19 cellular contexts compared by ENCODE assay signal in the genomic region with DNA sequence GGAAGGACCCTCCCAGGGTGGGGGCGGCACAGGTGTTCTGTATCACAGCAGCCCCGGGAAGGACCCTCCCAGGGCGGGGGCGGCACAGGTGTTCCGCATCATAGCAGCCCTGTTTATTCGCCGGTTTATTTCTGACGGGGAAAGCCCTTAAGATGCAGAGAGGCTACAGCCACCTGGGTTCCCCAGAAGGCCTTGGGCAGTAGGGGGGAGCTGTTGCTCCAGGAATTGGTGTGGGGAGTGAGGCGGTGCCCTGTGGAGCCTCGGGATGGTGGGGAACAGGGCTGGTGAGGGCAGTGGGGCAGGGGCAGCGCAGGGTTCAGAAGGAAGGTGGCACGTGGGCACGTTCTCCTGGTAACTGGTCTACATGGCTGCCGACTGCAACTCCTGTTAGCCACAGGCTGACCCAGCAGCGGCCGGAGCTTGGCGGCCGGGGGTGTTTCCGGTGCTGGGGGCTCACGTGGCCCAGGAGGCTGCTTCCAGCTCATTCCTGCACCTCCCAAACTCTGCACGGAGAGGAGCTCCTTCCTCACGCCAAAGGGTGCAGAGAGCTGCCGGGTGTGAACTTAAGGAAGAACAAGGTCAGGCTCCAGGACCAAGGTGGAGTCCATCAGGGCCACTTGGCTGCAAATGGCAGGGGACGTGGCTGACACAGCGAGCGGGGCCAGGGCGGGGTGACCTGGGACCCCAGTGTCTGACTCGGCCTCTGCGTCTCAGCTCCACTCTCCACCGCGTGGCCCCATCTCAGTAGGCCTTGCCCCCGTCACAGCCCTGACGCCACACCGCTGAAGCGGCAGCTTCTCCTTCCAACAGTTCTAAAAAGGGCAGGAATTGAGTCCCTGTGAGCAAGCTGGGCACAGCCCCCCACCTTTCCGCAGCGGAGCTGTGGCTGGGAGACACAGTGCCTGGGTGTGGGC. TPM values are rescaled to one million over a fixed set of nuclear protein-coding genes. Genes with fewer than 3 reads are reported as not detected.
"Had no signal": no experiment of that assay in that cellular context is flagged by ENCODE, and none has a peak within 500 bp of the region (broad histone marks: within the 10 kb centered on the region; RNA-seq: fewer than 3 reads in every experiment).

No MANE protein-coding gene starts in this region.

- H3K9me3 Mint-ChIP-seq: activated B cell treated with CpG ODN at 0.5 μM for 24 hours; activated naive CD8-positive, alpha-beta T cell treated with anti-CD3 and anti-CD28 coated beads, Interleukin-2, amount 10 ng/mL, durations not matched to agents 7 days and 5 days; central memory CD8-positive, alpha-beta T cell; nephron progenitor cell had no signal

- H3K4me3 Mint-ChIP-seq: activated B cell treated with CpG ODN at 0.5 μM for 24 hours; activated naive CD8-positive, alpha-beta T cell treated with anti-CD3 and anti-CD28 coated beads, Interleukin-2, amount 10 ng/mL, durations not matched to agents 7 days and 5 days; brain; central memory CD8-positive, alpha-beta T cell; nephron progenitor cell had no signal

- ATAC-seq: left ventricle myocardium superior, sciatic nerve, upper lobe of right lung had no signal

- H3K36me3 Mint-ChIP-seq: brain had no signal

- DNase-seq: activated B cell treated with CpG ODN at 0.5 μM for 24 hours; activated CD4-positive, alpha-beta T cell treated with anti-CD3 and anti-CD28 coated beads for 48 hours; activated CD8-positive, alpha-beta memory T cell treated with anti-CD3 and anti-CD28 coated beads for 24 hours; activated gamma-delta T cell treated with Interleukin-2 at 50 U/mL for 16 hours; activated naive CD8-positive, alpha-beta T cell treated with anti-CD3 and anti-CD28 coated beads, Interleukin-2, amount 10 ng/mL, durations not matched to agents 7 days and 5 days; cortex of kidney; effector CD4-positive, alpha-beta T cell; hypothalamus; left ventricle myocardium superior; mesendoderm; nephron progenitor cell; stimulated activated CD4-positive, alpha-beta T cell treated with anti-CD3 and anti-CD28 coated beads, Interleukin-1b, Interleukin-23, amount 100 ng/mL, for 48 hours; upper lobe of right lung had no signal

- H3K27ac Mint-ChIP-seq: activated B cell treated with CpG ODN at 0.5 μM for 24 hours; activated naive CD8-positive, alpha-beta T cell treated with anti-CD3 and anti-CD28 coated beads, Interleukin-2, amount 10 ng/mL, durations not matched to agents 7 days and 5 days; nephron progenitor cell had no signal

- H3K9me3 ChIP-seq: esophagus muscularis mucosa, prostate gland, thoracic aorta, upper lobe of right lung had no signal

- H3K27me3 ChIP-seq: upper lobe of right lung had no signal

- H3K27ac ChIP-seq: esophagus muscularis mucosa, prostate gland, thoracic aorta, upper lobe of right lung had no signal

- H3K27me3 Mint-ChIP-seq: activated B cell treated with CpG ODN at 0.5 μM for 24 hours; activated naive CD8-positive, alpha-beta T cell treated with anti-CD3 and anti-CD28 coated beads, Interleukin-2, amount 10 ng/mL, durations not matched to agents 7 days and 5 days; brain; central memory CD8-positive, alpha-beta T cell had no signal

- H3K36me3 ChIP-seq: prostate gland, thoracic aorta, upper lobe of right lung had no signal

- H3K4me3 ChIP-seq: esophagus muscularis mucosa, prostate gland, thoracic aorta, upper lobe of right lung had no signal

RNA-seq across cellular contexts. Expression of gene NTSR1, which starts 53.1 kb away (rescaled TPM):
- total RNA-seq: activated B cell treated with CpG ODN at 0.5 μM for 24 hours, left ventricle myocardium superior, thoracic aorta had no signal
